ENCODE assay signal across 8 cellular contexts in genomic region chr16:50747206-50747956, GRCh38. TPM values are rescaled to one million over a fixed set of nuclear protein-coding genes. Genes with fewer than 3 reads are reported as not detected.
DNase-seq lines count a peak whose midpoint lies in the region; ATAC-seq and TF ChIP-seq lines count a peak whose summit lies in the region.

No MANE protein-coding gene starts in this region.

- no peak overlapping the region for H3K4me3 ChIP-seq in H7 (ENCODE audit: insufficient read depth, low read depth, low read length)
- H3K4me3 ChIP-seq in mammary epithelial cell (replicated peaks in 1 of 3; ENCODE audit: insufficient read depth in 1 of 3, low read depth in 2 of 3, low read length in 3 of 3) = no peak overlapping the region

- no peaks in the 10 kb centered on the region for H3K9me3 ChIP-seq in mammary epithelial cell (replicated peaks; ENCODE audit: insufficient read depth, low read length)

- no peak overlapping the region for H2AFZ ChIP-seq in mammary epithelial cell (ENCODE audit: low read depth, low read length)

- peak; percentile 23 to 45 for TF ChIP-seq CTCF in mammary epithelial cell (conservative IDR thresholded peaks at IDR 0.05 in 1 of 2, IDR thresholded peaks at IDR 0.05 in 1 of 2; ENCODE audit: extremely low read depth in 1 of 2, insufficient read depth in 1 of 2, low read depth in 1 of 2, low read length in 2 of 2)

- in situ Hi-C loops in mammary epithelial cell (cut with MboI; ENCODE audit: low sequenced_read_pairs in 2 of 2) = loop anchor here (5.0 to 10.0 kb wide), 3 partner anchors 53 to 383 kb away; partner anchors contain the start of genes BRD7 (in 1 of the 2) and NOD2 (in 1 of the 2)

- CTCF ChIA-PET in mammary epithelial cell (lab: Charles Lee; ENCODE audit: low non-redundant PET) = no interaction called here

- H3K9ac ChIP-seq in mammary epithelial cell (ENCODE audit: insufficient read depth, low read length) = no peak overlapping the region

- H3K27me3 ChIP-seq in H7 (ENCODE audit: control insufficient read depth, insufficient read depth, low read length) (no peaks in the 10 kb centered on the region), mammary epithelial cell (ENCODE audit: insufficient read depth, low read length) (no peaks in the 10 kb centered on the region)

- intact Hi-C loops in mammary epithelial cell (cut with micrococcal nuclease) = loop anchor here (1.0 to 10.0 kb wide), 7 partner anchors 15 to 535 kb away; partner anchors contain the start of gene NKD1

- H3K4me1 ChIP-seq in mammary epithelial cell (ENCODE audit: insufficient read depth, low read length) = peaks cover 22% of the 10 kb centered on the region

- no peak overlapping the region for H3K4me2 ChIP-seq in mammary epithelial cell (ENCODE audit: insufficient read depth, low read depth, low read length)

- dilution Hi-C loops in mammary epithelial cell (cut with HindIII; ENCODE audit: low sequenced_read_pairs) = no loop called here

- no peak overlapping the region for H3K27ac ChIP-seq in mammary epithelial cell (ENCODE audit: insufficient read depth, low read depth, low read length)

- DNase-seq in activated CD4-positive, alpha-beta T cell treated with anti-CD3 and anti-CD28 coated beads for 4 hours = peak; percentile 12 to 37
- no peak for DNase-seq in activated CD4-positive, alpha-beta T cell treated with anti-CD3 and anti-CD28 coated beads, Interleukin-2, amount 50 U/mL, for 4 hours
- DNase-seq in H7 (peak; percentile 16), NCI-H345 treated with DMSO at 0.1 percent for 48 hours (lab: John Stamatoyannopoulos, UW; ENCODE audit: unreplicated experiment) (peak; percentile 41), mammary epithelial cell (peak; percentile 34), middle frontal gyrus (ENCODE audit: extremely low spot score, low spot score) (peak; percentile 4), HuH-7.5 (ENCODE audit: low spot score) (no peak)

- BruUV-seq in mammary epithelial cell (replicated peaks; lab: Mats Ljungman, UMichigan) = no TSS peak

- H3K79me2 ChIP-seq in mammary epithelial cell (ENCODE audit: insufficient read depth, low read length) = peaks cover 9% of the 10 kb centered on the region

- H3K36me3 ChIP-seq in H7 (replicated peaks; ENCODE audit: control insufficient read depth, insufficient read depth, low read length) = no peaks in the 10 kb centered on the region
- H3K36me3 ChIP-seq in mammary epithelial cell (ENCODE audit: insufficient read depth, low read length) = no peaks in the 10 kb centered on the region

- ATAC-seq in GM18861 (IDR thresholded peaks at IDR 0.05; ENCODE audit: unreplicated experiment) = no peak

- no peaks in the 10 kb centered on the region for H4K20me1 ChIP-seq in mammary epithelial cell (ENCODE audit: insufficient read depth, low read length)

- 81% methylated on average over 7 of the region's 7 CpGs for WGBS in mammary epithelial cell (ENCODE audit: low coverage, missing lambda C conversion rate)

RNA-seq across cellular contexts. Expression of gene CYLD, which starts 5.5 kb away (rescaled TPM):
- 5.0 and 6.2 TPM in 2 replicates for total RNA-seq in H7 (2014; rRNA removed; shearing (Covaris generic))
- 10 to 100 TPM; 39.3 to 52.3 TPM for total RNA-seq in mammary epithelial cell
- 8.2 TPM for polyA plus RNA-seq in mammary epithelial cell
- 31.0 TPM for polyA minus RNA-seq in mammary epithelial cell

RNA-seq across cellular contexts. Expression of gene NOD2, which starts 54.0 kb away (rescaled TPM):
- 0.33 TPM in 1 of 2 replicates, not detected in the other for total RNA-seq in H7 (2014; rRNA removed; shearing (Covaris generic))
- total RNA-seq in mammary epithelial cell = under 1 TPM; 0.17 to 0.66 TPM
- 0.28 TPM for polyA plus RNA-seq in mammary epithelial cell
- polyA minus RNA-seq in mammary epithelial cell = 2.1 TPM

Comparison
In these comparisons a context has a peak if more than half of its experiments do, and no peak if none do; other contexts are left out.
1. DNase-seq: peak in activated CD4-positive, alpha-beta T cell treated with anti-CD3 and anti-CD28 coated beads for 4 hours (2 of 2), H7 (single experiment), NCI-H345 treated with DMSO at 0.1 percent for 48 hours (single experiment), mammary epithelial cell (single experiment) and middle frontal gyrus (single experiment); none in activated CD4-positive, alpha-beta T cell treated with anti-CD3 and anti-CD28 coated beads, Interleukin-2, amount 50 U/mL, for 4 hours (0 of 2) and HuH-7.5 (single experiment).